22 cellular contexts compared by ENCODE assay signal in genomic region chr6:129353067-129353466, GRCh38.
DNase-seq lines count a peak whose midpoint lies in the region; ATAC-seq, FAIRE-seq and TF ChIP-seq lines count a peak whose summit lies in the region.
"Had no signal": no experiment of that assay in that cellular context is flagged by ENCODE, and none has a peak within 500 bp of the region (broad histone marks: within the 10 kb centered on the region; RNA-seq: fewer than 3 reads in every experiment).

No MANE protein-coding gene starts in this region.

- no peak overlapping the region for H2AFZ ChIP-seq in GM23338
- H2AFZ ChIP-seq in K562 (ENCODE audit: low read depth, low read length), result no peak overlapping the region
- H2AFZ ChIP-seq in trophoblast cell (ENCODE audit: insufficient read depth, low read length, poor library complexity), result no peak overlapping the region

- H3K4me2 ChIP-seq in GM23338, result no peak overlapping the region
- no peak overlapping the region for H3K4me2 ChIP-seq in K562 (ENCODE audit: insufficient read depth, low read length)
- H3K4me2 ChIP-seq in trophoblast cell (ENCODE audit: low read length), result no peak overlapping the region

- TF ChIP-seq RAD21 in K562 (CRISPR knock-in tag; conservative IDR thresholded peaks at IDR 0.05 in 1 of 2, IDR thresholded peaks at IDR 0.05 in 1 of 2), result no peak

- POLR2A ChIA-PET in K562 (lab: Yijun Ruan, JAX), result no interaction called here

- H3K27me3 ChIP-seq in GM23338 (ENCODE audit: insufficient read depth) (no peaks in the 10 kb centered on the region), K562 (ENCODE audit: control insufficient read depth in 2 of 2, insufficient read depth in 2 of 2, low read length in 2 of 2) (no peaks in the 10 kb centered on the region), trophoblast cell (ENCODE audit: insufficient read depth, low read length) (no peaks in the 10 kb centered on the region)
- H3K27me3 ChIP-seq: upper lobe of left lung had no signal

- no peaks in the 10 kb centered on the region for H3K9me1 ChIP-seq in K562 (ENCODE audit: control insufficient read depth, insufficient read depth, low read length)

- H2AK5ac ChIP-seq in trophoblast cell (ENCODE audit: low read length), result no peak overlapping the region

- no peak overlapping the region for H3K18ac ChIP-seq in trophoblast cell (ENCODE audit: low read length)

- peaks cover 14% of the 10 kb centered on the region for H3K4me1 Mint-ChIP-seq in GM23338
- H3K4me1 Mint-ChIP-seq: activated CD8-positive, alpha-beta memory T cell treated with anti-CD3 and anti-CD28 coated beads, Interleukin-2, amount 10 ng/mL, durations not matched to agents 7 days and 5 days; naive B cell had no signal

- no peak for DNase-seq in GM23338 (ENCODE audit: low spot score)
- no peak for DNase-seq in K562 (ENCODE audit: extremely low read depth in 1 of 4, low spot score in 3 of 4)
- peak; percentile 61 for DNase-seq in left ventricle myocardium superior
- no peak for DNase-seq in trophoblast cell
- DNase-seq in activated effector memory CD4-positive, alpha-beta T cell treated with Interleukin-2 at 50 U/mL for 16 hours, result no peak
- DNase-seq in activated CD8-positive, alpha-beta memory T cell treated with anti-CD3 and anti-CD28 coated beads, Interleukin-2, amount 50 U/mL, for 48 hours, result no peak
- DNase-seq in NCI-H69 (lab: John Stamatoyannopoulos, UW), result no peak
- DNase-seq in germinal center (ENCODE audit: low spot score), result no peak
- DNase-seq: activated CD4-positive, alpha-beta T cell treated with anti-CD3 and anti-CD28 coated beads for 1 hour; activated CD8-positive, alpha-beta memory T cell treated with anti-CD3 and anti-CD28 coated beads, Interleukin-2, amount 10 ng/mL, durations not matched to agents 7 days and 5 days; amniotic stem cell; DMS53; lower lobe of right lung; naive B cell; NCI-H1694; NCI-H345; NK-92 treated with Interleukin-12 subunit alpha and Interleukin-12 subunit beta, amount 100 ng/mL, for 24 hours; SHP77 treated with DMSO at 0.1 percent for 48 hours; stimulated activated naive CD4-positive, alpha-beta T cell treated with Interleukin-2 at 50 U/mL for 16 hours had no signal

- no peak overlapping the region for H4K91ac ChIP-seq in trophoblast cell (ENCODE audit: low read depth, low read length)

- no peak overlapping the region for H3K27ac ChIP-seq in GM23338 (ENCODE audit: low read depth)
- no peak overlapping the region for H3K27ac ChIP-seq in K562 (ENCODE audit: extremely low read depth, low read depth, low read length)
- H3K27ac ChIP-seq in trophoblast cell (ENCODE audit: low read depth, low read length), result no peak overlapping the region
- H3K27ac ChIP-seq: lower lobe of right lung, upper lobe of left lung had no signal

- H3K36me3 Mint-ChIP-seq in GM23338 (ENCODE audit: low read depth), result no peaks in the 10 kb centered on the region
- H3K36me3 Mint-ChIP-seq: activated CD8-positive, alpha-beta memory T cell treated with anti-CD3 and anti-CD28 coated beads, Interleukin-2, amount 10 ng/mL, durations not matched to agents 7 days and 5 days; naive B cell had no signal

- H3K9me2 ChIP-seq in GM23338 (ENCODE audit: insufficient read depth), result no peaks in the 10 kb centered on the region

- no peaks in the 10 kb centered on the region for H3K36me3 ChIP-seq in GM23338 (ENCODE audit: insufficient read depth)
- no peaks in the 10 kb centered on the region; the same call in 2 of the 3 replicates for H3K36me3 ChIP-seq in K562 (ENCODE audit: control insufficient read depth, insufficient read depth, low read length)
- H3K36me3 ChIP-seq in trophoblast cell (ENCODE audit: control insufficient read depth in 1 of 2, insufficient read depth in 2 of 2, low read length in 2 of 2), result no peaks in the 10 kb centered on the region
- H3K36me3 ChIP-seq: HAP-1, lower lobe of right lung, upper lobe of left lung had no signal

- H3K4ac ChIP-seq in trophoblast cell (ENCODE audit: low read depth, low read length), result no peak overlapping the region

- no peak for TF ChIP-seq POLR2A in K562 (conservative IDR thresholded peaks at IDR 0.05)

- no peak for FAIRE-seq in K562 (lab: Jason Lieb, UNC)

- H2BK5ac ChIP-seq in trophoblast cell (ENCODE audit: low read depth, low read length, poor library complexity), result no peak overlapping the region

- no peak overlapping the region for H3K14ac ChIP-seq in trophoblast cell (ENCODE audit: low read length)

- CTCF ChIA-PET in K562 (lab: Yijun Ruan, JAX; ENCODE audit: low intra/inter-chr PET ratio), result no interaction called here

- H4K12ac ChIP-seq in trophoblast cell (ENCODE audit: low read depth, low read length), result no peak overlapping the region

- no TSS peak for BruUV-seq in K562 (replicated peaks; lab: Mats Ljungman, UMichigan)

- no peak overlapping the region for H3K4me3 Mint-ChIP-seq in GM23338
- H3K4me3 Mint-ChIP-seq: activated CD8-positive, alpha-beta memory T cell treated with anti-CD3 and anti-CD28 coated beads, Interleukin-2, amount 10 ng/mL, durations not matched to agents 7 days and 5 days; naive B cell had no signal

- no peak overlapping the region for H2BK12ac ChIP-seq in trophoblast cell (ENCODE audit: low read length)

- TF ChIP-seq EP300 in K562 (IDR thresholded peaks at IDR 0.05; ENCODE audit: low read length), result no peak

- no peaks in the 10 kb centered on the region for H3K79me1 ChIP-seq in trophoblast cell (ENCODE audit: low read length)

- in situ Hi-C loops in K562 (cut with MboI), result no loop called here

- no peak overlapping the region for H2BK120ac ChIP-seq in trophoblast cell (ENCODE audit: insufficient read depth, low read length, poor library complexity)

- TF ChIP-seq CTCF in GM23338 (conservative IDR thresholded peaks at IDR 0.05; ENCODE audit: low read depth in 2 of 2) (no peak), K562 (IDR thresholded peaks at IDR 0.05 in 2 of 3, conservative IDR thresholded peaks at IDR 0.05 in 1 of 3; ENCODE audit: insufficient read depth in 2 of 3, low read depth in 1 of 3, low read length in 3 of 3) (no peak)

- H3K4me3 ChIP-seq in GM23338 (no peak overlapping the region), K562 (no peak overlapping the region), trophoblast cell (ENCODE audit: low read depth, low read length) (peak overlapping the region; percentile 25)
- H3K4me3 ChIP-seq: HAP-1, lower lobe of right lung, upper lobe of left lung had no signal

- H3K9me3 ChIP-seq in K562 (replicated peaks; ENCODE audit: control insufficient read depth, insufficient read depth, low read depth, low read length), result no peaks in the 10 kb centered on the region
- H3K9me3 ChIP-seq in trophoblast cell (ENCODE audit: insufficient read depth, low read depth, low read length), result no peaks in the 10 kb centered on the region
- H3K9me3 ChIP-seq: HAP-1, lower lobe of right lung, upper lobe of left lung had no signal

- WGBS in K562 (ENCODE audit: insufficient coverage, low coverage, missing lambda C conversion rate), result 0% methylated on average over 9 of the region's 9 CpGs
- WGBS in trophoblast cell (ENCODE audit: extremely low coverage, insufficient coverage, insufficient read length), result no CpG with 5 or more reads among the region's 9 CpGs

- H3K79me2 ChIP-seq in GM23338 (replicated peaks; ENCODE audit: insufficient read depth), result no peaks in the 10 kb centered on the region
- no peaks in the 10 kb centered on the region for H3K79me2 ChIP-seq in K562 (ENCODE audit: control insufficient read depth, insufficient read depth, low read length)
- no peaks in the 10 kb centered on the region for H3K79me2 ChIP-seq in trophoblast cell (ENCODE audit: control insufficient read depth, insufficient read depth, low read length, poor library complexity)

- H3K4me1 ChIP-seq in GM23338 (ENCODE audit: insufficient read depth) (peaks cover 12% of the 10 kb centered on the region), K562 (replicated peaks in 1 of 2; ENCODE audit: control insufficient read depth in 2 of 2, insufficient read depth in 2 of 2, low read length in 2 of 2) (no peaks in the 10 kb centered on the region), trophoblast cell (ENCODE audit: control insufficient read depth in 1 of 2, insufficient read depth in 2 of 2, low read length in 2 of 2) (peaks cover 2 to 3% of the 10 kb centered on the region in 2 experiments)
- H3K4me1 ChIP-seq: lower lobe of right lung, upper lobe of left lung had no signal

- intact Hi-C loops in K562 (cut with micrococcal nuclease), result no loop called here
- intact Hi-C loops in left ventricle myocardium superior (cut with micrococcal nuclease), result no loop called here

- H3K9me3 Mint-ChIP-seq in GM23338, result no peaks in the 10 kb centered on the region
- H3K9me3 Mint-ChIP-seq: naive B cell had no signal

- H3K9ac ChIP-seq in K562 (ENCODE audit: insufficient read depth in 1 of 2, low read depth in 2 of 2, low read length in 2 of 2) (no peak overlapping the region), trophoblast cell (ENCODE audit: low read length) (no peak overlapping the region)

- ATAC-seq in GM23338, result peak; percentile 41; the same call in 2 of the 3 replicates
- no peak for ATAC-seq in K562
- ATAC-seq in left ventricle myocardium superior, result peak; percentile 80
- ATAC-seq: activated CD8-positive, alpha-beta memory T cell treated with anti-CD3 and anti-CD28 coated beads, Interleukin-2, amount 10 ng/mL, durations not matched to agents 7 days and 5 days; lower lobe of right lung had no signal

- no peaks in the 10 kb centered on the region for H3F3A ChIP-seq in GM23338 (replicated peaks; ENCODE audit: low read depth)

- H4K8ac ChIP-seq in trophoblast cell (ENCODE audit: low read depth, low read length), result no peak overlapping the region

- no peak overlapping the region for H3K27ac Mint-ChIP-seq in GM23338
- H3K27ac Mint-ChIP-seq: activated CD8-positive, alpha-beta memory T cell treated with anti-CD3 and anti-CD28 coated beads, Interleukin-2, amount 10 ng/mL, durations not matched to agents 7 days and 5 days; progenitor cell of endocrine pancreas had no signal

- no peak overlapping the region for H3K23ac ChIP-seq in trophoblast cell (ENCODE audit: low read length)

- no peaks in the 10 kb centered on the region for H4K20me1 ChIP-seq in GM23338 (replicated peaks; ENCODE audit: insufficient read depth)
- H4K20me1 ChIP-seq in K562 (replicated peaks; ENCODE audit: control insufficient read depth, insufficient read depth, low read length), result no peaks in the 10 kb centered on the region

- no peaks in the 10 kb centered on the region for H3K27me3 Mint-ChIP-seq in GM23338 (ENCODE audit: insufficient read depth, low read depth, poor library complexity)
- H3K27me3 Mint-ChIP-seq: progenitor cell of endocrine pancreas had no signal

TF ChIP-seq in GM23338, 12 proteins besides CTCF, POLR2A, EP300 and RAD21 (continues in another document):
- TF ChIP-seq ZNF114 (CRISPR knock-in tag; IDR thresholded peaks at IDR 0.05) (no peak), EZH2 (IDR thresholded peaks at IDR 0.05; ENCODE audit: low read depth, unreplicated experiment) (no peak)

TF ChIP-seq in K562, 482 proteins besides CTCF, POLR2A, EP300 and RAD21 (continues in another document):
- TF ChIP-seq BHLHE40 (IDR thresholded peaks at IDR 0.05; ENCODE audit: low read length), result 0 out of 2 replicates have a peak, but pooled peaks have one; percentile 18
